Comparison of ENCODE assay signal across 11 cellular contexts in the genomic region with DNA sequence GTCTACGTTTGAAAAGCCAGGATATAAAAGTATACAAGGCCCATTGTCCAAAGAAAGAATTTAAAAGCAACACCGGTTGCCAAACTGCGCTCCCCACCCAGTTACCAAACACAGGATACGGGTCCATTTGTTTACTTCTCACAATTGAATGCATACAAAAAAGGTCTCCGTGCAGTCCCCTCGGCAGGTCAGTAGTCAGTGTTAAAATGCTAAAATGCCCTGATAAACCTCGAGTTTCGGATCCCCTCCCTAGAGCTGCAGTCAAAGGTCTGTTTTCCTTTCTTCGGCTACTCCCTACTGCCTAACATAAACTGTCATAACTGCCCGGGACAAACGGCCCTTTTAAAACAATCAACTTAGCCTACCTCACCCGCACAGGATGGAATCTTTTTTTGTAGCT.
DNase-seq lines count a peak whose midpoint lies in the region; FAIRE-seq and TF ChIP-seq lines count a peak whose summit lies in the region.
"Had no signal": no experiment of that assay in that cellular context is flagged by ENCODE, and none has a peak within 500 bp of the region (broad histone marks: within the 10 kb centered on the region; RNA-seq: fewer than 3 reads in every experiment).

No MANE protein-coding gene starts in this region.

- H3K27me3 ChIP-seq in Peyer's patch (no peaks in the 10 kb centered on the region), neural progenitor cell (no peaks in the 10 kb centered on the region)

- H3K9ac ChIP-seq in neural progenitor cell = no peak overlapping the region

- H3K36me3 Mint-ChIP-seq in neural progenitor cell = peaks cover 13% of the 10 kb centered on the region

- H3K27ac ChIP-seq in Peyer's patch (peak overlapping the region in 3 of 4 donors; percentile 6 to 69 (median 60)), neural progenitor cell (no peak overlapping the region)
- H3K27ac ChIP-seq: RWPE1 had no signal

- no peak for FAIRE-seq in GM12891 (lab: Jason Lieb, UNC)

- peak overlapping the region; percentile 80 for H3K27ac Mint-ChIP-seq in neural progenitor cell

- H3K4me3 Mint-ChIP-seq in neural progenitor cell = peak overlapping the region; percentile 30

- peaks cover 0 to 46% (median 11%) of the 10 kb centered on the region in 4 donors for H3K4me1 ChIP-seq in Peyer's patch
- H3K4me1 ChIP-seq in neural progenitor cell = peaks cover 47% of the 10 kb centered on the region

- H3K36me3 ChIP-seq in Peyer's patch = peaks cover 0 to 44% (median 0%) of the 10 kb centered on the region in 3 donors
- no peaks in the 10 kb centered on the region for H3K36me3 ChIP-seq in neural progenitor cell

- H3K9me3 ChIP-seq in Peyer's patch (no peaks in the 10 kb centered on the region), neural progenitor cell (ENCODE audit: low read depth) (no peaks in the 10 kb centered on the region)

- H3F3A ChIP-seq in neural progenitor cell (ENCODE audit: low read depth) = peaks cover 21% of the 10 kb centered on the region

- peak; percentile 38 for DNase-seq in COLO668 (lab: John Stamatoyannopoulos, UW; ENCODE audit: unreplicated experiment)
- no peak for DNase-seq in Peyer's patch
- peak; percentile 33 for DNase-seq in fibroblast of villous mesenchyme (ENCODE audit: low read depth)
- no peak for DNase-seq in neural progenitor cell (ENCODE audit: low spot score)
- no peak for DNase-seq in NCI-H1694 treated with DMSO at 0.1 percent for 48 hours (lab: John Stamatoyannopoulos, UW)
- DNase-seq in NCI-H1092 (lab: John Stamatoyannopoulos, UW) = no peak
- no peak for DNase-seq in GM12891 (ENCODE audit: insufficient read length, low spot score)
- DNase-seq in UCSD-AML1 (lab: John Stamatoyannopoulos, UW; ENCODE audit: unreplicated experiment) = no peak
- DNase-seq: DMS79, MM.1S had no signal

- no peaks in the 10 kb centered on the region for H3K79me2 ChIP-seq in neural progenitor cell (ENCODE audit: low read depth)

- no peaks in the 10 kb centered on the region for H3K9me3 Mint-ChIP-seq in neural progenitor cell

- H3K4me2 ChIP-seq in neural progenitor cell = peak overlapping the region; percentile 29

- H2AFZ ChIP-seq in neural progenitor cell (replicated peaks) = no peak overlapping the region

- TF ChIP-seq POLR2A in Peyer's patch (IDR thresholded peaks at IDR 0.05) = no peak
- no peak for TF ChIP-seq POLR2A in GM12891 (IDR thresholded peaks at IDR 0.05; ENCODE audit: low read depth, low read length)

- peaks cover 79% of the 10 kb centered on the region for H3K4me1 Mint-ChIP-seq in neural progenitor cell

- no peaks in the 10 kb centered on the region for H3K27me3 Mint-ChIP-seq in neural progenitor cell (ENCODE audit: insufficient read depth, low read depth)

- H3K4me3 ChIP-seq in Peyer's patch = peak overlapping the region in 1 of 4 donors; percentile 2
- H3K4me3 ChIP-seq in fibroblast of villous mesenchyme (ENCODE audit: low read depth, low read length) = no peak overlapping the region
- H3K4me3 ChIP-seq in neural progenitor cell = no peak overlapping the region

- TF ChIP-seq CTCF in Peyer's patch (IDR thresholded peaks at IDR 0.05) (no peak), fibroblast of villous mesenchyme (IDR thresholded peaks at IDR 0.05; ENCODE audit: insufficient read depth, low read depth, low read length) (no peak), neural progenitor cell (IDR thresholded peaks at IDR 0.05) (no peak)

- H4K20me1 ChIP-seq in neural progenitor cell (ENCODE audit: low read depth) = peaks cover 40% of the 10 kb centered on the region

TF ChIP-seq in GM12891, 5 proteins besides CTCF, POLR2A, EP300 and RAD21:
- no peak for TF ChIP-seq TAF1 (IDR thresholded peaks at IDR 0.05; ENCODE audit: low read depth, low read length)

Comparison
In these comparisons a context has a peak if more than half of its experiments do, and no peak if none do; other contexts are left out.
1. DNase-seq: peak in COLO668 (single experiment) and fibroblast of villous mesenchyme (single experiment); none in Peyer's patch (0 of 3), neural progenitor cell (single experiment), NCI-H1694 treated with DMSO at 0.1 percent for 48 hours (single experiment), NCI-H1092 (single experiment), GM12891 (single experiment) and UCSD-AML1 (single experiment).